Comparison of ENCODE assay signal across 9 cellular contexts in genomic region chr2:188292446-188293239, GRCh38. TPM values are rescaled to one million over a fixed set of nuclear protein-coding genes. Genes with fewer than 3 reads are reported as not detected.
A peak's percentile ranks its signal among the peaks of the same experiment; 100 is the strongest.
DNase-seq lines count a peak whose midpoint lies in the region; ATAC-seq and TF ChIP-seq lines count a peak whose summit lies in the region.
"Had no signal": no experiment of that assay in that cellular context is flagged by ENCODE, and none has a peak within 500 bp of the region (broad histone marks: within the 10 kb centered on the region; RNA-seq: fewer than 3 reads in every experiment).

No MANE protein-coding gene starts in this region.

- peak overlapping the region; percentile 87 for H2BK5ac ChIP-seq in mesenchymal stem cell (ENCODE audit: low read depth, low read length, poor library complexity, severe bottlenecking)

- H3K14ac ChIP-seq in mesenchymal stem cell (ENCODE audit: low read length in 2 of 2), result peak overlapping the region in 1 of 2 experiments; percentile 90

- H3K9me3 ChIP-seq in RWPE2 (ENCODE audit: severe bottlenecking) (no peaks in the 10 kb centered on the region), mesenchymal stem cell (ENCODE audit: control insufficient read depth, low read length) (no peaks in the 10 kb centered on the region)

- peak in 1 of 2 donors; percentile 15 for ATAC-seq in activated T-cell treated with anti-CD3 and anti-CD28 coated beads, Interleukin-2, amount 50 U/mL, for 72 hours (replicated peaks in 1 of 2)
- ATAC-seq in RWPE2 (ENCODE audit: low read depth) (peak; percentile 59), GM18873 (IDR thresholded peaks at IDR 0.05; ENCODE audit: low FRiP score, unreplicated experiment) (no peak)

- H3K4me3 ChIP-seq in RWPE2 (ENCODE audit: severe bottlenecking) (peak overlapping the region; percentile 49), mesenchymal stem cell (ENCODE audit: insufficient read depth in 1 of 2, low read depth in 1 of 2, low read length in 2 of 2) (peak overlapping the region; percentile 78 to 90), urinary bladder (ENCODE audit: low read depth, low read length) (peak overlapping the region; percentile 77)

- no peaks in the 10 kb centered on the region for H3K36me3 ChIP-seq in RWPE2 (ENCODE audit: low read depth)
- H3K36me3 ChIP-seq in mesenchymal stem cell (ENCODE audit: control insufficient read depth in 1 of 2, insufficient read depth in 2 of 2, low read depth in 1 of 2, low read length in 2 of 2), result no peaks in the 10 kb centered on the region
- H3K36me3 ChIP-seq in urinary bladder (ENCODE audit: insufficient read depth), result no peaks in the 10 kb centered on the region

- H3K27me3 Mint-ChIP-seq in activated T-cell treated with anti-CD3 and anti-CD28 coated beads, Interleukin-2, amount 50 U/mL, for 72 hours (ENCODE audit: low read depth), result peaks cover 33% of the 10 kb centered on the region
- H3K27me3 Mint-ChIP-seq in endothelial cell (ENCODE audit: unreplicated experiment), result peaks cover 15% of the 10 kb centered on the region

- no peak overlapping the region for H3K27ac Mint-ChIP-seq in activated T-cell treated with anti-CD3 and anti-CD28 coated beads, Interleukin-2, amount 50 U/mL, for 72 hours
- peak overlapping the region; percentile 94 for H3K27ac Mint-ChIP-seq in endothelial cell (ENCODE audit: unreplicated experiment)

- peak overlapping the region in 1 of 2 experiments; percentile 95 for H3K4ac ChIP-seq in mesenchymal stem cell (ENCODE audit: low read depth in 1 of 2, low read length in 2 of 2)

- H3K18ac ChIP-seq in mesenchymal stem cell (ENCODE audit: low read depth in 1 of 2, low read length in 2 of 2), result peak overlapping the region; percentile 78 to 93

- peaks cover 8% of the 10 kb centered on the region for H3K4me1 ChIP-seq in RWPE2 (ENCODE audit: insufficient read depth, poor library complexity, severe bottlenecking)
- no peaks in the 10 kb centered on the region for H3K4me1 ChIP-seq in mesenchymal stem cell (ENCODE audit: control insufficient read depth, insufficient read depth, low read depth, low read length)
- no peaks in the 10 kb centered on the region for H3K4me1 ChIP-seq in urinary bladder (ENCODE audit: insufficient read depth)

- H4K91ac ChIP-seq in mesenchymal stem cell (ENCODE audit: low read length), result peak overlapping the region; percentile 71

- H3K27ac ChIP-seq in RWPE2 (ENCODE audit: poor library complexity, severe bottlenecking) (no peak overlapping the region), mesenchymal stem cell (ENCODE audit: low read length, poor library complexity, severe bottlenecking) (peak overlapping the region; percentile 93), urinary bladder (ENCODE audit: low read depth) (peak overlapping the region; percentile 95)

- H3K4me3 Mint-ChIP-seq in activated T-cell treated with anti-CD3 and anti-CD28 coated beads, Interleukin-2, amount 50 U/mL, for 72 hours, result peak overlapping the region; percentile 69 to 72
- H3K4me3 Mint-ChIP-seq in endothelial cell (ENCODE audit: unreplicated experiment), result peak overlapping the region; percentile 98

- H2AK5ac ChIP-seq in mesenchymal stem cell (ENCODE audit: low read length, severe bottlenecking), result no peak overlapping the region

- H3K27me3 ChIP-seq in RWPE2 (ENCODE audit: insufficient read depth, poor library complexity, severe bottlenecking) (no peaks in the 10 kb centered on the region), mesenchymal stem cell (ENCODE audit: control insufficient read depth in 1 of 2, insufficient read depth in 1 of 2, low read length in 2 of 2) (no peaks in the 10 kb centered on the region)

- peak overlapping the region in 1 of 2 experiments; percentile 86 for H2BK12ac ChIP-seq in mesenchymal stem cell (ENCODE audit: low read length in 2 of 2)

- H4K8ac ChIP-seq in mesenchymal stem cell (ENCODE audit: low read length), result peak overlapping the region; percentile 33

- H3K4me2 ChIP-seq in mesenchymal stem cell (ENCODE audit: low read length, poor library complexity, severe bottlenecking), result peak overlapping the region; percentile 54

- peak in 1 of 2 donors; percentile 3 for DNase-seq in activated T-cell treated with anti-CD3 and anti-CD28 coated beads, Interleukin-2, amount 50 U/mL, for 72 hours
- no peak for DNase-seq in activated T-cell treated with anti-CD3 and anti-CD28 coated beads, Interleukin-2, amount 50 U/mL, for 1 hour
- peak; percentile 55 for DNase-seq in RWPE2 (ENCODE audit: low spot score)
- DNase-seq in endothelial cell (ENCODE audit: low spot score), result peak; percentile 69
- peak; percentile 94 for DNase-seq in mesenchymal stem cell
- no peak for DNase-seq in DMS79 (lab: John Stamatoyannopoulos, UW)

- H2BK15ac ChIP-seq in mesenchymal stem cell (ENCODE audit: low read depth, poor library complexity, severe bottlenecking), result peak overlapping the region; percentile 66

- H3K9me3 Mint-ChIP-seq in activated T-cell treated with anti-CD3 and anti-CD28 coated beads, Interleukin-2, amount 50 U/mL, for 72 hours, result no peaks in the 10 kb centered on the region
- no peaks in the 10 kb centered on the region for H3K9me3 Mint-ChIP-seq in endothelial cell (ENCODE audit: unreplicated experiment)
- H3K9me3 Mint-ChIP-seq: activated naive CD4-positive, alpha-beta T cell treated with anti-CD3 and anti-CD28 coated beads, Interleukin-2, amount 50 U/mL, for 72 hours had no signal

- WGBS in mesenchymal stem cell, result under 1% methylated on average over 49 of the region's 51 CpGs
- WGBS in urinary bladder, result under 1% methylated on average over 51 of the region's 51 CpGs

- H3K9ac ChIP-seq in mesenchymal stem cell (ENCODE audit: low read length), result peak overlapping the region; percentile 87

- peaks cover 2% of the 10 kb centered on the region for H3K79me1 ChIP-seq in mesenchymal stem cell (replicated peaks; ENCODE audit: low read length, poor library complexity, severe bottlenecking)

- H3K4me1 Mint-ChIP-seq in activated T-cell treated with anti-CD3 and anti-CD28 coated beads, Interleukin-2, amount 50 U/mL, for 72 hours (ENCODE audit: low read depth), result peaks cover 14% of the 10 kb centered on the region
- H3K4me1 Mint-ChIP-seq in endothelial cell (ENCODE audit: unreplicated experiment), result peaks cover 29% of the 10 kb centered on the region

- peak overlapping the region; percentile 44 for H2AFZ ChIP-seq in mesenchymal stem cell (ENCODE audit: low read depth, low read length)

- peak overlapping the region in 1 of 2 experiments; percentile 93 for H3K23ac ChIP-seq in mesenchymal stem cell (ENCODE audit: low read length in 2 of 2)

- peak overlapping the region; percentile 81 for H2BK120ac ChIP-seq in mesenchymal stem cell (ENCODE audit: low read depth, low read length)

- TF ChIP-seq CTCF in RWPE2 (IDR thresholded peaks at IDR 0.05; ENCODE audit: poor library complexity, severe bottlenecking) (no peak), endothelial cell (IDR thresholded peaks at IDR 0.05; ENCODE audit: unreplicated experiment) (no peak)

- H3K36me3 Mint-ChIP-seq in activated T-cell treated with anti-CD3 and anti-CD28 coated beads, Interleukin-2, amount 50 U/mL, for 72 hours (ENCODE audit: insufficient read depth in 2 of 2), result peaks cover 0 to 3% of the 10 kb centered on the region in 2 donors
- H3K36me3 Mint-ChIP-seq in endothelial cell (ENCODE audit: low read depth, unreplicated experiment), result peaks cover 4% of the 10 kb centered on the region

RNA-seq across cellular contexts. Expression of gene GULP1, which starts 1.0 kb away (rescaled TPM):
- total RNA-seq in activated T-cell treated with anti-CD3 and anti-CD28 coated beads, Interleukin-2, amount 50 U/mL, for 72 hours, result not detected
- total RNA-seq in endothelial cell (ENCODE audit: unreplicated experiment) (22.8 TPM), urinary bladder (119 TPM)
- polyA plus RNA-seq in mesenchymal stem cell (2013, experiment 1 of 2), result 70.5 TPM
- 70.0 TPM for polyA plus RNA-seq in mesenchymal stem cell (2013, experiment 2 of 2)
- polyA plus RNA-seq in urinary bladder, result 36.2 TPM
- total RNA-seq: activated naive CD4-positive, alpha-beta T cell treated with anti-CD3 and anti-CD28 coated beads, Interleukin-2, amount 50 U/mL, for 72 hours had no signal

Comparison
In these comparisons a context has a peak if more than half of its experiments do, and no peak if none do; other contexts are left out.
1. DNase-seq: peak in RWPE2 (single experiment), endothelial cell (single experiment) and mesenchymal stem cell (single experiment); none in activated T-cell treated with anti-CD3 and anti-CD28 coated beads, Interleukin-2, amount 50 U/mL, for 1 hour (single experiment) and DMS79 (single experiment).
2. RNA of gene GULP1, which starts 1.0 kb away (total RNA-seq): 119 TPM in urinary bladder (single experiment) and 22.8 TPM in endothelial cell (single experiment); not detected in activated T-cell treated with anti-CD3 and anti-CD28 coated beads, Interleukin-2, amount 50 U/mL, for 72 hours; every median in the first group is over 10 times any median in the second.
3. Peak in every context shown above with its lines, with median percentiles within 50 percentile points of each other: H3K4me3 ChIP-seq.